Comparison of ENCODE assay signal across 17 cellular contexts in genomic region chr4:5635826-5636196, GRCh38.
DNase-seq lines count a peak whose midpoint lies in the region; ATAC-seq, FAIRE-seq and TF ChIP-seq lines count a peak whose summit lies in the region.
"Had no signal": no experiment of that assay in that cellular context is flagged by ENCODE, and none has a peak within 500 bp of the region (broad histone marks: within the 10 kb centered on the region; RNA-seq: fewer than 3 reads in every experiment).

No MANE protein-coding gene starts in this region.

- no peak overlapping the region for H3K4me3 Mint-ChIP-seq in activated naive CD8-positive, alpha-beta T cell treated with anti-CD3 and anti-CD28 coated beads for 36 hours
- H3K4me3 Mint-ChIP-seq in natural killer cell = no peak overlapping the region
- H3K4me3 Mint-ChIP-seq: GM23338; T-helper 2 cell treated with Interferon-gamma antibody and Interleukin-4, amounts not matched to agents 5 μg/mL and 100 μg/mL, for 36 hours had no signal

- H3K4me1 ChIP-seq in keratinocyte (ENCODE audit: control insufficient read depth, extremely low read depth, insufficient read depth, low read length) (peaks cover 49% of the 10 kb centered on the region), spleen (no peaks in the 10 kb centered on the region)
- H3K4me1 ChIP-seq: prostate gland had no signal

- H3K9me3 ChIP-seq in keratinocyte (ENCODE audit: control insufficient read depth, low read depth, low read length) (peaks cover 7% of the 10 kb centered on the region), spleen (peaks cover 0 to 6% (median 0%) of the 10 kb centered on the region in 8 donors)
- H3K9me3 ChIP-seq: mucosa of descending colon, prostate gland had no signal

- H3K4me1 Mint-ChIP-seq in activated naive CD8-positive, alpha-beta T cell treated with anti-CD3 and anti-CD28 coated beads for 36 hours = no peaks in the 10 kb centered on the region
- H3K4me1 Mint-ChIP-seq in natural killer cell = no peaks in the 10 kb centered on the region

- dilution Hi-C loops in keratinocyte (cut with MboI; ENCODE audit: extremely low pct_ligation_motif_present, low sequenced_read_pairs) = no loop called here

- no peak for ATAC-seq in natural killer cell
- ATAC-seq: GM23338, mucosa of descending colon had no signal

- H3K9me3 Mint-ChIP-seq in activated naive CD8-positive, alpha-beta T cell treated with anti-CD3 and anti-CD28 coated beads for 36 hours = no peaks in the 10 kb centered on the region
- peaks cover 0 to 3% of the 10 kb centered on the region in 2 donors for H3K9me3 Mint-ChIP-seq in natural killer cell

- H4K20me1 ChIP-seq in keratinocyte (ENCODE audit: control insufficient read depth, extremely low read depth, insufficient read depth, low read length) = no peaks in the 10 kb centered on the region

- H3K36me3 Mint-ChIP-seq in activated naive CD8-positive, alpha-beta T cell treated with anti-CD3 and anti-CD28 coated beads for 36 hours = no peaks in the 10 kb centered on the region
- H3K36me3 Mint-ChIP-seq in natural killer cell = no peaks in the 10 kb centered on the region

- DNase-seq in AG08396 (ENCODE audit: low spot score) (peak; percentile 43), LHCN-M2 (ENCODE audit: low read depth) (peak; percentile 87), bronchial epithelial cell (ENCODE audit: low read depth) (peak; percentile 74), keratinocyte (ENCODE audit: low read depth, low spot score) (peak; percentile 79), spleen (no peak), natural killer cell (no peak), UCSD-AML1 (lab: John Stamatoyannopoulos, UW; ENCODE audit: unreplicated experiment) (no peak)
- DNase-seq in activated naive CD8-positive, alpha-beta T cell treated with anti-CD3 and anti-CD28 coated beads for 36 hours = no peak
- DNase-seq: activated effector memory CD4-positive, alpha-beta T cell treated with anti-CD3 and anti-CD28 coated beads, Interleukin-2, amount 50 U/mL, for 16 hours; DMS79 treated with DMSO at 0.1 percent for 48 hours; mucosa of descending colon; NCI-H345; stimulated activated CD4-positive, alpha-beta T cell treated with anti-CD3 and anti-CD28 coated beads, Interleukin-1b, Interleukin-23, amount 100 ng/mL, for 48 hours had no signal

- H3K27me3 ChIP-seq in bronchial epithelial cell (ENCODE audit: control insufficient read depth, insufficient read depth, low read length) (no peaks in the 10 kb centered on the region), keratinocyte (ENCODE audit: control insufficient read depth, extremely low read depth, insufficient read depth, low read length) (no peaks in the 10 kb centered on the region), spleen (replicated peaks in 1 of 7) (no peaks in the 10 kb centered on the region)

- H3K9ac ChIP-seq in keratinocyte (ENCODE audit: control insufficient read depth, extremely low read depth, insufficient read depth, low read length) = peak overlapping the region; percentile 49

- no peaks in the 10 kb centered on the region for H3K79me2 ChIP-seq in keratinocyte (ENCODE audit: control insufficient read depth, insufficient read depth, low read length)

- H3K27ac Mint-ChIP-seq in activated naive CD8-positive, alpha-beta T cell treated with anti-CD3 and anti-CD28 coated beads for 36 hours = no peak overlapping the region
- H3K27ac Mint-ChIP-seq in natural killer cell = no peak overlapping the region
- H3K27ac Mint-ChIP-seq: GM23338; T-helper 2 cell treated with Interferon-gamma antibody and Interleukin-4, amounts not matched to agents 5 μg/mL and 100 μg/mL, for 36 hours had no signal

- H3K36me3 ChIP-seq in bronchial epithelial cell (ENCODE audit: control insufficient read depth, insufficient read depth, low read length) (peaks cover 9% of the 10 kb centered on the region), keratinocyte (ENCODE audit: control insufficient read depth in 2 of 2, extremely low read depth in 1 of 2, insufficient read depth in 2 of 2, low read length in 2 of 2) (peaks cover 7 to 19% of the 10 kb centered on the region in 2 experiments), spleen (peaks cover 0 to 12% (median 0%) of the 10 kb centered on the region in 6 donors)
- H3K36me3 ChIP-seq: prostate gland had no signal

- no peaks in the 10 kb centered on the region for H3K9me1 ChIP-seq in keratinocyte (ENCODE audit: control insufficient read depth, extremely low read depth, insufficient read depth, low read length)

- H3K4me3 ChIP-seq in bronchial epithelial cell (ENCODE audit: low read depth, low read length) (no peak overlapping the region), keratinocyte (ENCODE audit: control insufficient read depth in 2 of 3, extremely low read depth in 1 of 3, insufficient read depth in 2 of 3, low read depth in 1 of 3, low read length in 3 of 3) (no peak overlapping the region), spleen (no peak overlapping the region)
- H3K4me3 ChIP-seq: GM23338, mucosa of descending colon, prostate gland had no signal

- H3K4me2 ChIP-seq in keratinocyte (ENCODE audit: control insufficient read depth, extremely low read depth, insufficient read depth, low read depth, low read length) = peak overlapping the region; percentile 45
- H3K4me2 ChIP-seq: GM23338 had no signal

- peak overlapping the region; percentile 74 for H3K27ac ChIP-seq in keratinocyte (ENCODE audit: control insufficient read depth, insufficient read depth, low read length)
- H3K27ac ChIP-seq in spleen = no peak overlapping the region
- H3K27ac ChIP-seq: prostate gland had no signal

- intact Hi-C loops in spleen (cut with DNase I; ENCODE audit: low total_unique reads) (no loop called here), natural killer cell (cut with micrococcal nuclease) (no loop called here)

- TF ChIP-seq CTCF in bronchial epithelial cell (IDR thresholded peaks at IDR 0.05; ENCODE audit: insufficient read depth, low read length, severe bottlenecking) (no peak), keratinocyte (optimal IDR thresholded peaks at IDR 0.05 in 1 of 3, IDR thresholded peaks at IDR 0.05 in 1 of 3, conservative IDR thresholded peaks at IDR 0.05 in 1 of 3; ENCODE audit: extremely low read depth in 1 of 3, insufficient read depth in 2 of 3, low read length in 3 of 3) (no peak), spleen (IDR thresholded peaks at IDR 0.05 in 8 of 11, conservative IDR thresholded peaks at IDR 0.05 in 3 of 11) (no peak), natural killer cell (IDR thresholded peaks at IDR 0.05) (no peak)

- no peak for TF ChIP-seq POLR2A in spleen (IDR thresholded peaks at IDR 0.05)

- FAIRE-seq in bronchial epithelial cell (lab: Jason Lieb, UNC) (no peak), keratinocyte (lab: Jason Lieb, UNC) (peak; percentile 93)
- FAIRE-seq: RCC 7860 had no signal

- 40 to 54% (median 47%) methylated on average over 7 of the region's 7 CpGs for WGBS in spleen, 5 donors

- peaks cover 4% of the 10 kb centered on the region for H3K27me3 Mint-ChIP-seq in activated naive CD8-positive, alpha-beta T cell treated with anti-CD3 and anti-CD28 coated beads for 36 hours
- no peaks in the 10 kb centered on the region for H3K27me3 Mint-ChIP-seq in natural killer cell (ENCODE audit: low read depth in 2 of 2)

- no peak overlapping the region for H2AFZ ChIP-seq in keratinocyte (ENCODE audit: control insufficient read depth, low read length)
- H2AFZ ChIP-seq: GM23338 had no signal

Comparison
In these comparisons a context has a peak if more than half of its experiments do, and no peak if none do; other contexts are left out.
1. DNase-seq: peak in AG08396 (single experiment), LHCN-M2 (single experiment), bronchial epithelial cell (single experiment) and keratinocyte (single experiment); none in activated naive CD8-positive, alpha-beta T cell treated with anti-CD3 and anti-CD28 coated beads for 36 hours (single experiment), spleen (single experiment), natural killer cell (single experiment) and UCSD-AML1 (single experiment).